Comparison of ENCODE assay signal across 1 cellular context in genomic region chr19:4390017-4390861, GRCh38.
TF ChIP-seq lines count a peak whose summit lies in the region.

No MANE protein-coding gene starts in this region.

TF ChIP-seq in GM23338, 12 proteins besides CTCF, POLR2A, EP300 and RAD21 (continued from another document):
- TF ChIP-seq ZNF462 (CRISPR knock-in tag; IDR thresholded peaks at IDR 0.05) (peak; percentile 59; the same call in 1 of the 2 replicates), ZNF331 (CRISPR knock-in tag; IDR thresholded peaks at IDR 0.05; ENCODE audit: low read depth) (no peak), STAT1 (IDR thresholded peaks at IDR 0.05; ENCODE audit: unreplicated experiment) (no peak)
- TF ChIP-seq, protein P1, sequence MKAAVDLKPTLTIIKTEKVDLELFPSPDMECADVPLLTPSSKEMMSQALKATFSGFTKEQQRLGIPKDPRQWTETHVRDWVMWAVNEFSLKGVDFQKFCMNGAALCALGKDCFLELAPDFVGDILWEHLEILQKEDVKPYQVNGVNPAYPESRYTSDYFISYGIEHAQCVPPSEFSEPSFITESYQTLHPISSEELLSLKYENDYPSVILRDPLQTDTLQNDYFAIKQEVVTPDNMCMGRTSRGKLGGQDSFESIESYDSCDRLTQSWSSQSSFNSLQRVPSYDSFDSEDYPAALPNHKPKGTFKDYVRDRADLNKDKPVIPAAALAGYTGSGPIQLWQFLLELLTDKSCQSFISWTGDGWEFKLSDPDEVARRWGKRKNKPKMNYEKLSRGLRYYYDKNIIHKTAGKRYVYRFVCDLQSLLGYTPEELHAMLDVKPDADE (IDR thresholded peaks at IDR 0.05), result no peak
